In the genomic region with DNA sequence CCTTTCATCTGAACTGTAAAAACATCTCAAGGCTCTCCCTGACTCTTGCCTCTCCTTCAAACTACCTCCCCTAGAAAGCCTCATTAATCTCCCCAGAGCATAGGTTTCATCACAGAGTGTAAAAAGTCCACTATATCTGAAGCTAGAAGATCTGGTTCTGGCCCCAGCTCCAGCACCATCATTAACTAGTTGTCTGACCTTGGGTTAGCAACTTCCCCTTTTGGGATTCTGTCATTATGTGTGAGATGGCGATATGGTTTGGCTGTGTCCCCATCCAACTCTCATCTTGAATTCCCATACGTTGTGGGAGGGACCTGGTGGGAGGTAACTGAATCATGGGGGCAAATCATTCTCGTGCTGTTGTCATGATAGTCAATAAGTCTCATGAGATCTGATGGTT, we compare ENCODE assay signal across 23 cellular contexts.
"Had no signal": no experiment of that assay in that cellular context is flagged by ENCODE, and none has a peak within 500 bp of the region (broad histone marks: within the 10 kb centered on the region; RNA-seq: fewer than 3 reads in every experiment).

No MANE protein-coding gene starts in this region.

- H3K4me1 Mint-ChIP-seq: memory B cell; neural crest cell; stimulated activated memory B cell treated with anti-CD40 and anti-IgM and Interleukin-4, amounts not matched to agents 10 μg/mL and 1 μg/mL and 100 μg/mL, for 72 hours had no signal

- H3K27ac ChIP-seq: dorsolateral prefrontal cortex, hepatocyte, parathyroid adenoma, prostate gland, right atrium auricular region, testis, tibial artery had no signal

- H3K27me3 Mint-ChIP-seq: memory B cell; stimulated activated memory B cell treated with anti-CD40 and anti-IgM and Interleukin-4, amounts not matched to agents 10 μg/mL and 1 μg/mL and 100 μg/mL, for 72 hours; type B pancreatic cell had no signal

- H3K27me3 ChIP-seq: dorsolateral prefrontal cortex, hepatocyte, right atrium auricular region, testis, tibial artery had no signal

- H2AFZ ChIP-seq: hepatocyte, parathyroid adenoma had no signal

- H3K4me3 Mint-ChIP-seq: memory B cell; natural killer cell; neural crest cell; stimulated activated memory B cell treated with anti-CD40 and anti-IgM and Interleukin-4, amounts not matched to agents 10 μg/mL and 1 μg/mL and 100 μg/mL, for 72 hours; type B pancreatic cell had no signal

- H3K9ac ChIP-seq: parathyroid adenoma had no signal

- ATAC-seq: left lobe of liver; natural killer cell; sciatic nerve; stimulated activated memory B cell treated with anti-CD40 and anti-IgM and Interleukin-4, amounts not matched to agents 10 μg/mL and 1 μg/mL and 100 μg/mL, for 72 hours; stimulated activated naive CD8-positive, alpha-beta T cell treated with anti-CD3 and anti-CD28 coated beads, Interleukin-15, Interleukin-2, amounts not matched to agents 100 U/mL and 50 U/mL, for 24 hours had no signal

- H3K79me2 ChIP-seq: hepatocyte, parathyroid adenoma had no signal

- H3K9me3 Mint-ChIP-seq: memory B cell; natural killer cell; neural crest cell; stimulated activated memory B cell treated with anti-CD40 and anti-IgM and Interleukin-4, amounts not matched to agents 10 μg/mL and 1 μg/mL and 100 μg/mL, for 72 hours; type B pancreatic cell had no signal

- DNase-seq: dorsolateral prefrontal cortex; effector CD4-positive, alpha-beta T cell; head of caudate nucleus; kidney; natural killer cell; stimulated activated CD4-positive, alpha-beta T cell treated with anti-CD3 and anti-CD28 coated beads, Interleukin-2, amount 100 ng/mL, for 24 hours; stimulated activated CD4-positive, alpha-beta T cell treated with anti-CD3 and anti-CD28 coated beads, Interleukin-4, amount 100 ng/mL, for 4 hours; stimulated activated naive CD8-positive, alpha-beta T cell treated with anti-CD3 and anti-CD28 coated beads, Interleukin-15, Interleukin-2, amounts not matched to agents 100 U/mL and 50 U/mL, for 24 hours; substantia nigra; testis; tibial artery had no signal

- H3K27ac Mint-ChIP-seq: memory B cell; natural killer cell; stimulated activated memory B cell treated with anti-CD40 and anti-IgM and Interleukin-4, amounts not matched to agents 10 μg/mL and 1 μg/mL and 100 μg/mL, for 72 hours; type B pancreatic cell had no signal

- FAIRE-seq: frontal cortex, kidney had no signal

- H3K4me2 ChIP-seq: hepatocyte had no signal

- H3K36me3 ChIP-seq: prostate gland, right atrium auricular region, tibial artery had no signal

- H3K4me3 ChIP-seq: dorsolateral prefrontal cortex, hepatocyte, lung, prostate gland, right atrium auricular region, testis, tibial artery had no signal

- H3K4me1 ChIP-seq: parathyroid adenoma, prostate gland, right atrium auricular region had no signal

- H3K9me3 ChIP-seq: prostate gland, right atrium auricular region, testis, tibial artery had no signal

- H3K36me3 Mint-ChIP-seq: natural killer cell, type B pancreatic cell had no signal
